30 cellular contexts compared by ENCODE assay signal in the genomic region with DNA sequence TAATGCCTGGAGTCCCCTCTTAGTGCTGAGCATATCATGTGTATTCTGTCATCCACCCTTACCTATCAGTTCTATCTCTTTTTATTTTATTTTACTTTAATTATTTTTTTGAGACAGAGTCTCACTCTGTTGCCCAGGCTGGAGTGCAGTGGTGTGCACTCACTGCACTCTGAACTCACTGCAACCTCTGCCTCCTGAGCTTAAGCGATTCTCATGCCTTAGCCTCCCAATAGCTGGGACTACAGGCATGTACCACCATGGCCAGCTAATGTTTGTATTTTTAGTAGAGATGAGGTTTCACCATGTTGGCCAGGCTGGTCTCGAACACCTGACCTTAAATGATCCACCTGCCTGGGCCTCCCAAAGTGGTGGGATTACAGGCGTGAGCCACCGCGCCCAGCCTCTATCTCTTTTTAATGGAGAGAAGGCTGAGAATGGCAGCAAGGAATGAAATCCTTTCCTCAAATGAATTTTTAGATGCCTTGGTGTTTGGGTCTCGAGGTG. TPM values are rescaled to one million over a fixed set of nuclear protein-coding genes. Genes with fewer than 3 reads are reported as not detected.
DNase-seq lines count a peak whose midpoint lies in the region; ATAC-seq and TF ChIP-seq lines count a peak whose summit lies in the region.
"Had no signal": no experiment of that assay in that cellular context is flagged by ENCODE, and none has a peak within 500 bp of the region (broad histone marks: within the 10 kb centered on the region; RNA-seq: fewer than 3 reads in every experiment).

No MANE protein-coding gene starts in this region.

- H3K9me3 ChIP-seq in iPS-18a (ENCODE audit: control insufficient read depth, low read depth, low read length): no peaks in the 10 kb centered on the region
- H3K9me3 ChIP-seq: BE2C, HAP-1, SJCRH30 had no signal

- peaks cover 40% of the 10 kb centered on the region for H3K36me3 Mint-ChIP-seq in activated CD4-positive, alpha-beta T cell treated with anti-CD3 and anti-CD28 coated beads, Interleukin-2, amount 10 ng/mL, durations not matched to agents 24 days and 14 days (ENCODE audit: low read depth)
- H3K36me3 Mint-ChIP-seq in WTC11: peaks cover 16% of the 10 kb centered on the region
- peaks cover 85% of the 10 kb centered on the region for H3K36me3 Mint-ChIP-seq in stimulated activated effector memory CD8-positive, alpha-beta T cell treated with anti-CD3 and anti-CD28 coated beads, Interleukin-12 subunit alpha, Interleukin-12 subunit beta, amount 100 ng/mL, for 72 hours

- POLR2A ChIA-PET in WTC11 (lab: Charles Lee): no interaction called here

- intact Hi-C loops in activated CD4-positive, alpha-beta T cell treated with anti-CD3 and anti-CD28 coated beads, Interleukin-2, amount 10 ng/mL, durations not matched to agents 24 days and 14 days (cut with micrococcal nuclease): no loop called here

- H3K27ac Mint-ChIP-seq in activated CD4-positive, alpha-beta T cell treated with anti-CD3 and anti-CD28 coated beads, Interleukin-2, amount 10 ng/mL, durations not matched to agents 24 days and 14 days: no peak overlapping the region
- peak overlapping the region; percentile 94 for H3K27ac Mint-ChIP-seq in WTC11
- peak overlapping the region; percentile 66 for H3K27ac Mint-ChIP-seq in stimulated activated effector memory CD8-positive, alpha-beta T cell treated with anti-CD3 and anti-CD28 coated beads, Interleukin-12 subunit alpha, Interleukin-12 subunit beta, amount 100 ng/mL, for 72 hours
- H3K27ac Mint-ChIP-seq: HFFc6 had no signal

- peak; percentile 51 for DNase-seq in activated CD4-positive, alpha-beta T cell treated with anti-CD3 and anti-CD28 coated beads, Interleukin-2, amount 10 ng/mL, durations not matched to agents 24 days and 14 days
- no peak for DNase-seq in activated CD4-positive, alpha-beta T cell treated with anti-CD3 and anti-CD28 coated beads, Interleukin-2, amount 50 U/mL, for 48 hours
- DNase-seq in WTC11 (ENCODE audit: low spot score) (no peak), AG20443 (ENCODE audit: low spot score) (no peak)
- no peak for DNase-seq in stimulated activated effector memory CD8-positive, alpha-beta T cell treated with anti-CD3 and anti-CD28 coated beads, Interleukin-12 subunit alpha, Interleukin-12 subunit beta, amount 100 ng/mL, for 72 hours (ENCODE audit: low spot score in 2 of 2)
- no peak for DNase-seq in stimulated activated CD4-positive, alpha-beta T cell treated with anti-CD3 and anti-CD28 coated beads, Interleukin-2, amount 100 ng/mL, for 24 hours
- DNase-seq: BE2C; Calu3; CD8-positive, alpha-beta memory T cell; DMS153; DND-41; HFFc6; Kasumi-1; NCI-H1105 treated with DMSO at 0.1 percent for 48 hours; NCI-H146; NCI-H1930; NCI-H2107; NCI-H524 treated with DMSO at 0.1 percent for 48 hours; NCI-H774; NK-92 treated with Interleukin-12 subunit alpha and Interleukin-12 subunit beta, amount 100 ng/mL, for 24 hours; PC-3; SJCRH30 had no signal

- no peak overlapping the region for H3K4me3 Mint-ChIP-seq in activated CD4-positive, alpha-beta T cell treated with anti-CD3 and anti-CD28 coated beads, Interleukin-2, amount 10 ng/mL, durations not matched to agents 24 days and 14 days
- H3K4me3 Mint-ChIP-seq in WTC11: no peak overlapping the region
- H3K4me3 Mint-ChIP-seq in stimulated activated effector memory CD8-positive, alpha-beta T cell treated with anti-CD3 and anti-CD28 coated beads, Interleukin-12 subunit alpha, Interleukin-12 subunit beta, amount 100 ng/mL, for 72 hours: no peak overlapping the region
- H3K4me3 Mint-ChIP-seq: CD14-positive monocyte; CD8-positive, alpha-beta memory T cell; HFFc6 had no signal

- H3K9me3 Mint-ChIP-seq in activated CD4-positive, alpha-beta T cell treated with anti-CD3 and anti-CD28 coated beads, Interleukin-2, amount 10 ng/mL, durations not matched to agents 24 days and 14 days: no peaks in the 10 kb centered on the region
- H3K9me3 Mint-ChIP-seq in WTC11: no peaks in the 10 kb centered on the region
- H3K9me3 Mint-ChIP-seq in stimulated activated effector memory CD8-positive, alpha-beta T cell treated with anti-CD3 and anti-CD28 coated beads, Interleukin-12 subunit alpha, Interleukin-12 subunit beta, amount 100 ng/mL, for 72 hours: no peaks in the 10 kb centered on the region
- H3K9me3 Mint-ChIP-seq: CD14-positive monocyte; CD8-positive, alpha-beta memory T cell; HFFc6 had no signal

- H3K27me3 ChIP-seq in iPS-18a (ENCODE audit: control insufficient read depth, insufficient read depth, low read length): no peaks in the 10 kb centered on the region
- H3K27me3 ChIP-seq: BE2C, SJCRH30 had no signal

- peak overlapping the region; percentile 51 for H3K4me3 ChIP-seq in iPS-18a (ENCODE audit: low read length)
- H3K4me3 ChIP-seq: HAP-1, SJCRH30 had no signal

- peak overlapping the region; percentile 87 for H3K27ac ChIP-seq in iPS-18a (ENCODE audit: low read length)
- H3K27ac ChIP-seq: 22Rv1, SJCRH30 had no signal

- no peak for TF ChIP-seq CTCF in WTC11 (IDR thresholded peaks at IDR 0.05)

- peaks cover 34% of the 10 kb centered on the region for H3K4me1 ChIP-seq in iPS-18a (ENCODE audit: control insufficient read depth, low read depth, low read length)
- H3K4me1 ChIP-seq: BE2C, SJCRH30 had no signal

- ATAC-seq in WTC11 (no peak), HG02678 (IDR thresholded peaks at IDR 0.05; ENCODE audit: unreplicated experiment) (no peak)
- no peak for ATAC-seq in stimulated activated effector memory CD8-positive, alpha-beta T cell treated with anti-CD3 and anti-CD28 coated beads, Interleukin-12 subunit alpha, Interleukin-12 subunit beta, amount 100 ng/mL, for 72 hours
- ATAC-seq: HepG2, PC-3, Right ventricle myocardium inferior, SK-N-SH treated with all-trans-retinoic acid at 6 μM for 48 hours had no signal

- H3K4me1 Mint-ChIP-seq in activated CD4-positive, alpha-beta T cell treated with anti-CD3 and anti-CD28 coated beads, Interleukin-2, amount 10 ng/mL, durations not matched to agents 24 days and 14 days: peaks cover 33% of the 10 kb centered on the region
- peaks cover 67% of the 10 kb centered on the region for H3K4me1 Mint-ChIP-seq in WTC11
- H3K4me1 Mint-ChIP-seq in stimulated activated effector memory CD8-positive, alpha-beta T cell treated with anti-CD3 and anti-CD28 coated beads, Interleukin-12 subunit alpha, Interleukin-12 subunit beta, amount 100 ng/mL, for 72 hours: peaks cover 58% of the 10 kb centered on the region

- peaks cover 12% of the 10 kb centered on the region for H3K36me3 ChIP-seq in iPS-18a (ENCODE audit: control insufficient read depth, low read depth, low read length)
- H3K36me3 ChIP-seq: BE2C had no signal

- H3K9ac ChIP-seq in iPS-18a (ENCODE audit: low read length): peak overlapping the region; percentile 57

- CTCF ChIA-PET in WTC11 (lab: Charles Lee): interaction anchor here (1.0 to 2.0 kb wide), 3 partner anchors 11 to 44 kb away, joined by 3 to 17 read pairs (median 3); a partner anchor contains a TSS

- H3K27me3 Mint-ChIP-seq in activated CD4-positive, alpha-beta T cell treated with anti-CD3 and anti-CD28 coated beads, Interleukin-2, amount 10 ng/mL, durations not matched to agents 24 days and 14 days: no peaks in the 10 kb centered on the region
- H3K27me3 Mint-ChIP-seq in WTC11 (ENCODE audit: low read depth): no peaks in the 10 kb centered on the region
- H3K27me3 Mint-ChIP-seq: CD8-positive, alpha-beta memory T cell had no signal

TF ChIP-seq in WTC11, 78 proteins besides CTCF, POLR2A, EP300 and RAD21:
- TF ChIP-seq, protein P1, sequence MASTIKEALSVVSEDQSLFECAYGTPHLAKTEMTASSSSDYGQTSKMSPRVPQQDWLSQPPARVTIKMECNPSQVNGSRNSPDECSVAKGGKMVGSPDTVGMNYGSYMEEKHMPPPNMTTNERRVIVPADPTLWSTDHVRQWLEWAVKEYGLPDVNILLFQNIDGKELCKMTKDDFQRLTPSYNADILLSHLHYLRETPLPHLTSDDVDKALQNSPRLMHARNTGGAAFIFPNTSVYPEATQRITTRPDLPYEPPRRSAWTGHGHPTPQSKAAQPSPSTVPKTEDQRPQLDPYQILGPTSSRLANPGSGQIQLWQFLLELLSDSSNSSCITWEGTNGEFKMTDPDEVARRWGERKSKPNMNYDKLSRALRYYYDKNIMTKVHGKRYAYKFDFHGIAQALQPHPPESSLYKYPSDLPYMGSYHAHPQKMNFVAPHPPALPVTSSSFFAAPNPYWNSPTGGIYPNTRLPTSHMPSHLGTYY (CRISPR knock-in tag; IDR thresholded peaks at IDR 0.05): no peak
- TF ChIP-seq ZNF121 (CRISPR knock-in tag; IDR thresholded peaks at IDR 0.05): peak; percentile 90

RNA-seq across cellular contexts. Expression of a gene that starts 11.4 kb away (rescaled TPM):
- 88.0 and 91.7 TPM in 2 replicates for total RNA-seq in activated CD4-positive, alpha-beta T cell treated with anti-CD3 and anti-CD28 coated beads, Interleukin-2, amount 10 ng/mL, durations not matched to agents 24 days and 14 days
- 79.0 to 80.3 TPM (median 79.6 TPM) in 3 replicates for total RNA-seq in WTC11 (2021)
